1 cellular context compared by ENCODE assay signal in the genomic region with DNA sequence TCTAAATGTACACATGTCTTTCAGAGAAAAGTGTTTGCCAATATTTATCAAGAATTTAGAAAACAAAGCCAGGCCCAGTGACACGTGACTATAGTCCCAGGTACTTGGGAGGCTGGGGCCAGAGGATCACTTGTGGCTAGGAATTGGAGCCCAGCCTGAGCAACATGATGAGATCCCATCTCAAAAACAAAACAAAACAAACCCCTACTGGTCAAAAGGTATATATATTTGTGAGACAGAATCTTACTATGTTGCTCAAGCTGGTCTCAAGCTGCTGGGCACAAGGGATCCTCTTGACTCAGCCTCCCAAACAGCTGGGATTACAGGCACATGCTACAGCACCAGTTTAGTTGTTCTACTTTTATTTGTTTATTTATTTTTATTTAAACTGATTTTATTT.
TF ChIP-seq lines count a peak whose summit lies in the region.

No MANE protein-coding gene starts in this region.

TF ChIP-seq in GM12878, 131 proteins besides CTCF, POLR2A, EP300 and RAD21 (continued from another document):
- TF ChIP-seq RB1 (IDR thresholded peaks at IDR 0.05; ENCODE audit: borderline replicate concordance) = no peak
- TF ChIP-seq, protein P1, sequence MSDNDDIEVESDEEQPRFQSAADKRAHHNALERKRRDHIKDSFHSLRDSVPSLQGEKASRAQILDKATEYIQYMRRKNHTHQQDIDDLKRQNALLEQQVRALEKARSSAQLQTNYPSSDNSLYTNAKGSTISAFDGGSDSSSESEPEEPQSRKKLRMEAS (IDR thresholded peaks at IDR 0.05; ENCODE audit: low read depth, low read length) = no peak
